In genomic region chr6:138805431-138805830, GRCh38 we compare ENCODE assay signal across 22 cellular contexts. TPM values are rescaled to one million over a fixed set of nuclear protein-coding genes. Genes with fewer than 3 reads are reported as not detected.
DNase-seq lines count a peak whose midpoint lies in the region; ATAC-seq and TF ChIP-seq lines count a peak whose summit lies in the region.
"Had no signal": no experiment of that assay in that cellular context is flagged by ENCODE, and none has a peak within 500 bp of the region (broad histone marks: within the 10 kb centered on the region; RNA-seq: fewer than 3 reads in every experiment).

No MANE protein-coding gene starts in this region.

- CTCF ChIA-PET in A673 (lab: Charles Lee) (no interaction called here), T-cell (lab: Charles Lee) (interaction anchor here in 1 of 2 donors (0.5 kb wide), 1 partner anchor 210 kb away, joined by 5 read pairs; no protein-coding TSS in a partner anchor)
- CTCF ChIA-PET in CD4-positive, alpha-beta T cell (lab: Charles Lee) = no interaction called here

- no peak for TF ChIP-seq CTCF in A673 (conservative IDR thresholded peaks at IDR 0.05; ENCODE audit: low read depth, low read length)
- no peak for TF ChIP-seq CTCF in CD4-positive, alpha-beta T cell (IDR thresholded peaks at IDR 0.05)

- no peaks in the 10 kb centered on the region for H3K27me3 ChIP-seq in A673 (replicated peaks; ENCODE audit: insufficient read depth, low read depth, low read length, poor library complexity)
- H3K27me3 ChIP-seq in CD4-positive, alpha-beta T cell (ENCODE audit: control insufficient read depth, insufficient read depth, low read length) = no peaks in the 10 kb centered on the region
- H3K27me3 ChIP-seq: dorsolateral prefrontal cortex, hepatocyte, neural progenitor cell, upper lobe of right lung had no signal

- no peaks in the 10 kb centered on the region for H3K27me3 Mint-ChIP-seq in CD4-positive, alpha-beta T cell
- H3K27me3 Mint-ChIP-seq in T-cell = peaks cover 3 to 4% of the 10 kb centered on the region in 2 donors
- H3K27me3 Mint-ChIP-seq: brain had no signal

- POLR2A ChIA-PET in A673 (lab: Charles Lee; ENCODE audit: low non-redundant PET) (no interaction called here), T-cell (lab: Charles Lee) (no interaction called here)
- POLR2A ChIA-PET in CD4-positive, alpha-beta T cell (lab: Charles Lee) = no interaction called here

- DNase-seq in A673 (ENCODE audit: low spot score) = peak; percentile 6
- DNase-seq in GM04503 (ENCODE audit: low read depth) = peak; percentile 10
- DNase-seq in RKO (ENCODE audit: low spot score) = peak; percentile 14
- DNase-seq in fibroblast of the conjunctiva (ENCODE audit: low read depth) = peak; percentile 71
- no peak for DNase-seq in inferior parietal cortex (ENCODE audit: extremely low spot score)
- DNase-seq in CD4-positive, alpha-beta T cell = no peak
- no peak for DNase-seq in T-cell
- DNase-seq: activated CD4-positive, alpha-beta T cell treated with anti-CD3 and anti-CD28 coated beads, Interleukin-2, amount 10 ng/mL, durations not matched to agents 7 days and 5 days; activated naive CD4-positive, alpha-beta T cell treated with anti-CD3 and anti-CD28 coated beads for 36 hours; CD8-positive, alpha-beta memory T cell; dorsolateral prefrontal cortex; MM.1S; NCI-H187 treated with DMSO at 0.1 percent for 48 hours; NCI-H526 treated with DMSO at 0.1 percent for 48 hours; stimulated activated naive CD8-positive, alpha-beta T cell treated with anti-CD3 and anti-CD28 coated beads, Interleukin-15, Interleukin-2, amounts not matched to agents 100 U/mL and 50 U/mL, for 24 hours; upper lobe of right lung had no signal

- no peaks in the 10 kb centered on the region for H3K9me3 ChIP-seq in A673 (ENCODE audit: low read depth, low read length, poor library complexity, severe bottlenecking)
- no peaks in the 10 kb centered on the region for H3K9me3 ChIP-seq in CD4-positive, alpha-beta T cell (ENCODE audit: control insufficient read depth, low read length)
- H3K9me3 ChIP-seq: upper lobe of right lung had no signal

- no peaks in the 10 kb centered on the region for H3K4me1 ChIP-seq in A673 (ENCODE audit: insufficient read depth, low read length, poor library complexity, severe bottlenecking)
- H3K4me1 ChIP-seq: neural progenitor cell, upper lobe of right lung had no signal

- no peak overlapping the region for H3K27ac Mint-ChIP-seq in CD4-positive, alpha-beta T cell
- H3K27ac Mint-ChIP-seq in T-cell = no peak overlapping the region
- H3K27ac Mint-ChIP-seq: activated CD4-positive, alpha-beta T cell treated with anti-CD3 and anti-CD28 coated beads, Interleukin-2, amount 10 ng/mL, durations not matched to agents 7 days and 5 days; activated naive CD4-positive, alpha-beta T cell treated with anti-CD3 and anti-CD28 coated beads for 36 hours; mesothelial cell of epicardium; neural progenitor cell had no signal

- no peaks in the 10 kb centered on the region for H3K9me3 Mint-ChIP-seq in CD4-positive, alpha-beta T cell
- H3K9me3 Mint-ChIP-seq in T-cell = no peaks in the 10 kb centered on the region
- H3K9me3 Mint-ChIP-seq: activated CD4-positive, alpha-beta T cell treated with anti-CD3 and anti-CD28 coated beads, Interleukin-2, amount 10 ng/mL, durations not matched to agents 7 days and 5 days; activated naive CD4-positive, alpha-beta T cell treated with anti-CD3 and anti-CD28 coated beads for 36 hours; brain; CD8-positive, alpha-beta memory T cell; neural progenitor cell had no signal

- H3K4me3 ChIP-seq in A673 (ENCODE audit: low read depth, low read length, poor library complexity, severe bottlenecking) = no peak overlapping the region
- H3K4me3 ChIP-seq: dorsolateral prefrontal cortex, hepatocyte, neural progenitor cell, upper lobe of right lung had no signal

- H3K36me3 ChIP-seq in A673 (ENCODE audit: insufficient read depth, low read length, poor library complexity, severe bottlenecking) = no peaks in the 10 kb centered on the region
- H3K36me3 ChIP-seq: neural progenitor cell, upper lobe of right lung had no signal

- no peak for ATAC-seq in CD4-positive, alpha-beta T cell (ENCODE audit: poor library complexity)
- ATAC-seq in T-cell (replicated peaks in 1 of 4) (no peak), GM19023 (IDR thresholded peaks at IDR 0.05; ENCODE audit: unreplicated experiment) (no peak)
- ATAC-seq: stimulated activated naive CD8-positive, alpha-beta T cell treated with anti-CD3 and anti-CD28 coated beads, Interleukin-15, Interleukin-2, amounts not matched to agents 100 U/mL and 50 U/mL, for 24 hours; upper lobe of right lung had no signal

- H3K4me3 Mint-ChIP-seq in CD4-positive, alpha-beta T cell = no peak overlapping the region
- H3K4me3 Mint-ChIP-seq in T-cell = no peak overlapping the region
- H3K4me3 Mint-ChIP-seq: activated CD4-positive, alpha-beta T cell treated with anti-CD3 and anti-CD28 coated beads, Interleukin-2, amount 10 ng/mL, durations not matched to agents 7 days and 5 days; activated naive CD4-positive, alpha-beta T cell treated with anti-CD3 and anti-CD28 coated beads for 36 hours; brain; CD8-positive, alpha-beta memory T cell; mesothelial cell of epicardium; neural progenitor cell had no signal

- intact Hi-C loops in A673 (cut with micrococcal nuclease; ENCODE audit: unreplicated experiment) = no loop called here
- intact Hi-C loops in CD4-positive, alpha-beta T cell (cut with DNase I, micrococcal nuclease) = no loop called here

- no TSS peak for BruUV-seq in A673 (replicated peaks; lab: Mats Ljungman, UMichigan)

- no peaks in the 10 kb centered on the region for H3K4me1 Mint-ChIP-seq in CD4-positive, alpha-beta T cell (ENCODE audit: low read depth)
- H3K4me1 Mint-ChIP-seq in T-cell = no peaks in the 10 kb centered on the region
- H3K4me1 Mint-ChIP-seq: activated CD4-positive, alpha-beta T cell treated with anti-CD3 and anti-CD28 coated beads, Interleukin-2, amount 10 ng/mL, durations not matched to agents 7 days and 5 days; CD8-positive, alpha-beta memory T cell; neural progenitor cell had no signal

- H3K27ac ChIP-seq in A673 (ENCODE audit: low read depth, low read length, poor library complexity, severe bottlenecking) = no peak overlapping the region
- H3K27ac ChIP-seq in CD4-positive, alpha-beta T cell (ENCODE audit: low read depth, low read length) = no peak overlapping the region
- H3K27ac ChIP-seq: dorsolateral prefrontal cortex, hepatocyte, neural progenitor cell, upper lobe of right lung had no signal

- no peaks in the 10 kb centered on the region for H3K36me3 Mint-ChIP-seq in CD4-positive, alpha-beta T cell (ENCODE audit: low read depth)
- no peaks in the 10 kb centered on the region for H3K36me3 Mint-ChIP-seq in T-cell
- H3K36me3 Mint-ChIP-seq: brain; CD8-positive, alpha-beta memory T cell; mesothelial cell of epicardium; neural progenitor cell had no signal

RNA-seq across cellular contexts. Expression of gene ECT2L, which starts 9.5 kb away (rescaled TPM):
- total RNA-seq in A673 (2021) = not detected in 2 replicates
- not detected for total RNA-seq in CD4-positive, alpha-beta T cell
- under 1 TPM in 2 of 5 donors, not detected in 3; 0.06 TPM for total RNA-seq in T-cell
- total RNA-seq: activated CD4-positive, alpha-beta T cell treated with anti-CD3 and anti-CD28 coated beads, Interleukin-2, amount 10 ng/mL, durations not matched to agents 7 days and 5 days; activated naive CD4-positive, alpha-beta T cell treated with anti-CD3 and anti-CD28 coated beads for 36 hours; CD8-positive, alpha-beta memory T cell; epithelial cell of proximal tubule; hepatocyte; upper lobe of right lung had no signal

RNA-seq across cellular contexts. Expression of gene CCDC28A, which starts 31.9 kb away (rescaled TPM):
- 9.8 and 12.3 TPM in 2 replicates for total RNA-seq in A673 (2021)
- total RNA-seq in CD4-positive, alpha-beta T cell = 10 to 100 TPM; 36.9 to 37.2 TPM
- 10 to 100 TPM; 20.4 to 24.2 (median 23.3) TPM for total RNA-seq in T-cell

Comparison
In these comparisons a context has a peak if more than half of its experiments do, and no peak if none do; other contexts are left out.
1. DNase-seq: peak in A673 (single experiment), GM04503 (single experiment), RKO (single experiment) and fibroblast of the conjunctiva (single experiment); none in inferior parietal cortex (single experiment), CD4-positive, alpha-beta T cell (0 of 10) and T-cell (0 of 34).